In genomic region chr15:70100495-70101331, GRCh38 we compare ENCODE assay signal across 8 cellular contexts. TPM values are rescaled to one million over a fixed set of nuclear protein-coding genes. Genes with fewer than 3 reads are reported as not detected.
DNase-seq lines count a peak whose midpoint lies in the region; ATAC-seq and TF ChIP-seq lines count a peak whose summit lies in the region.

No MANE protein-coding gene starts in this region.

- H3K36me3 ChIP-seq in CD4-positive, CD25-positive, alpha-beta regulatory T cell (ENCODE audit: control insufficient read depth, insufficient read depth, low read length): no peaks in the 10 kb centered on the region
- no peaks in the 10 kb centered on the region for H3K36me3 ChIP-seq in adrenal gland (replicated peaks in 1 of 2)
- no peaks in the 10 kb centered on the region for H3K36me3 ChIP-seq in iPS-20b (ENCODE audit: insufficient read depth, low read depth, low read length)

- peak; percentile 59 to 83 (median 72) for DNase-seq in CD4-positive, CD25-positive, alpha-beta regulatory T cell
- DNase-seq in adrenal gland (peak; percentile 72 to 84 (median 81)), Ammon's horn (ENCODE audit: low spot score) (no peak), midbrain (lab: John Stamatoyannopoulos, UW) (no peak)
- peak; percentile 43 for DNase-seq in stimulated activated CD4-positive, alpha-beta T cell treated with anti-CD3 and anti-CD28 coated beads, Interleukin-15, amount 100 ng/mL, for 1 hour (ENCODE audit: low read depth in 1 of 2, low spot score in 1 of 2)

- ATAC-seq in CD4-positive, CD25-positive, alpha-beta regulatory T cell (ENCODE audit: low read depth in 2 of 2): peak; percentile 22 to 29

- H3K27ac Mint-ChIP-seq in CD4-positive, CD25-positive, alpha-beta regulatory T cell: peak overlapping the region in 2 of 3 donors; percentile 65 to 69
- peak overlapping the region; percentile 55 for H3K27ac Mint-ChIP-seq in T-helper 1 cell treated with Interleukin-12 subunit alpha and Interleukin-12 subunit beta and Interleukin-4 antibody, amounts not matched to agents 30 μg/mL and 1 μg/mL, for 36 hours

- H3K27me3 Mint-ChIP-seq in CD4-positive, CD25-positive, alpha-beta regulatory T cell: peaks cover 49% of the 10 kb centered on the region
- H3K27me3 Mint-ChIP-seq in T-helper 1 cell treated with Interleukin-12 subunit alpha and Interleukin-12 subunit beta and Interleukin-4 antibody, amounts not matched to agents 30 μg/mL and 1 μg/mL, for 36 hours (ENCODE audit: low read depth): peaks cover 50% of the 10 kb centered on the region

- H3K4me1 ChIP-seq in CD4-positive, CD25-positive, alpha-beta regulatory T cell (ENCODE audit: control insufficient read depth, insufficient read depth, low read length, poor library complexity, severe bottlenecking): peaks cover 40% of the 10 kb centered on the region
- H3K4me1 ChIP-seq in adrenal gland (replicated peaks in 1 of 2) (peaks cover 29 to 48% of the 10 kb centered on the region in 2 donors), iPS-20b (ENCODE audit: insufficient read depth, low read length) (peaks cover 11% of the 10 kb centered on the region; the same call in 1 of the 2 replicates)

- no peak overlapping the region for H3K27ac ChIP-seq in CD4-positive, CD25-positive, alpha-beta regulatory T cell (ENCODE audit: insufficient read depth, low read length, poor library complexity, severe bottlenecking)
- H3K27ac ChIP-seq in adrenal gland: peak overlapping the region; percentile 43 to 89 (median 71)
- H3K27ac ChIP-seq in iPS-20b (ENCODE audit: low read length): no peak overlapping the region

- peak in 5 of 6 experiments; percentile 24 to 47 (median 34) for TF ChIP-seq CTCF in adrenal gland (IDR thresholded peaks at IDR 0.05)

- H3K27me3 ChIP-seq in CD4-positive, CD25-positive, alpha-beta regulatory T cell (ENCODE audit: control insufficient read depth, insufficient read depth, low read length): no peaks in the 10 kb centered on the region
- H3K27me3 ChIP-seq in adrenal gland (no peaks in the 10 kb centered on the region), iPS-20b (ENCODE audit: insufficient read depth, low read length) (peaks cover 33% of the 10 kb centered on the region)

- TF ChIP-seq EP300 in Ishikawa (IDR thresholded peaks at IDR 0.05; ENCODE audit: borderline replicate concordance): no peak

- no peak for TF ChIP-seq RAD21 in Ishikawa (IDR thresholded peaks at IDR 0.05; ENCODE audit: low read depth)

- peak overlapping the region; percentile 47; the same call in 1 of the 2 replicates for H3K9ac ChIP-seq in iPS-20b (ENCODE audit: low read depth, low read length)

- no peaks in the 10 kb centered on the region for H3K9me3 ChIP-seq in CD4-positive, CD25-positive, alpha-beta regulatory T cell (ENCODE audit: control insufficient read depth in 2 of 2, low read length in 2 of 2)
- H3K9me3 ChIP-seq in adrenal gland (replicated peaks in 1 of 3): no peaks in the 10 kb centered on the region
- H3K9me3 ChIP-seq in iPS-20b (ENCODE audit: insufficient read depth, low read depth, low read length): no peaks in the 10 kb centered on the region

- peak overlapping the region; percentile 32 for H3K4me3 ChIP-seq in CD4-positive, CD25-positive, alpha-beta regulatory T cell (ENCODE audit: low read depth, low read length)
- H3K4me3 ChIP-seq in adrenal gland (peak overlapping the region in 1 of 4 donors; percentile 49), iPS-20b (ENCODE audit: low read length) (peak overlapping the region; percentile 66)

- intact Hi-C loops in adrenal gland (cut with DNase I): no loop called here

- peak in 1 of 2 donors; percentile 61 for TF ChIP-seq POLR2A in adrenal gland (IDR thresholded peaks at IDR 0.05)

- no peaks in the 10 kb centered on the region for H3K9me3 Mint-ChIP-seq in CD4-positive, CD25-positive, alpha-beta regulatory T cell
- H3K9me3 Mint-ChIP-seq in T-helper 1 cell treated with Interleukin-12 subunit alpha and Interleukin-12 subunit beta and Interleukin-4 antibody, amounts not matched to agents 30 μg/mL and 1 μg/mL, for 36 hours: no peaks in the 10 kb centered on the region

- no peaks in the 10 kb centered on the region for H3K36me3 Mint-ChIP-seq in CD4-positive, CD25-positive, alpha-beta regulatory T cell
- peaks cover 4% of the 10 kb centered on the region for H3K36me3 Mint-ChIP-seq in T-helper 1 cell treated with Interleukin-12 subunit alpha and Interleukin-12 subunit beta and Interleukin-4 antibody, amounts not matched to agents 30 μg/mL and 1 μg/mL, for 36 hours (ENCODE audit: low read depth)

- peak overlapping the region; percentile 92 to 99 (median 96) for H3K4me3 Mint-ChIP-seq in CD4-positive, CD25-positive, alpha-beta regulatory T cell
- H3K4me3 Mint-ChIP-seq in T-helper 1 cell treated with Interleukin-12 subunit alpha and Interleukin-12 subunit beta and Interleukin-4 antibody, amounts not matched to agents 30 μg/mL and 1 μg/mL, for 36 hours: peak overlapping the region; percentile 98

- H3K4me1 Mint-ChIP-seq in CD4-positive, CD25-positive, alpha-beta regulatory T cell: peaks cover 0 to 36% (median 17%) of the 10 kb centered on the region in 4 donors
- peaks cover 27% of the 10 kb centered on the region for H3K4me1 Mint-ChIP-seq in T-helper 1 cell treated with Interleukin-12 subunit alpha and Interleukin-12 subunit beta and Interleukin-4 antibody, amounts not matched to agents 30 μg/mL and 1 μg/mL, for 36 hours (ENCODE audit: low read depth)

- 1 to 9% (median 4%) methylated on average over 3 to 53 of the region's 53 CpGs for WGBS in adrenal gland, 4 donors

TF ChIP-seq in Ishikawa, 13 proteins besides CTCF, POLR2A, EP300 and RAD21:
- TF ChIP-seq MAX (IDR thresholded peaks at IDR 0.05) (peak; percentile 71), REST (IDR thresholded peaks at IDR 0.05; ENCODE audit: low read depth) (no peak)

RNA-seq across cellular contexts. Expression of gene TLE3, which starts 3.0 kb away (rescaled TPM):
- total RNA-seq in CD4-positive, CD25-positive, alpha-beta regulatory T cell: 115 TPM
- polyA plus RNA-seq in CD4-positive, CD25-positive, alpha-beta regulatory T cell: 10 to 100 TPM in 3 of 4 donors, 1 to 10 TPM in 1; 8.4 to 13.9 (median 11.7) TPM
- 10 to 100 TPM in 7 of 8 donors, 1 to 10 TPM in 1; 6.5 to 73.3 (median 40.4) TPM for total RNA-seq in adrenal gland
- polyA plus RNA-seq in adrenal gland: 10 to 100 TPM in 2 of 3 donors, 1 to 10 TPM in 1; 5.5 to 24.9 (median 10.9) TPM

Comparison
In these comparisons a context has a peak if more than half of its experiments do, and no peak if none do; other contexts are left out.
1. DNase-seq: peak in CD4-positive, CD25-positive, alpha-beta regulatory T cell (3 of 3), adrenal gland (7 of 7) and stimulated activated CD4-positive, alpha-beta T cell treated with anti-CD3 and anti-CD28 coated beads, Interleukin-15, amount 100 ng/mL, for 1 hour (2 of 2); none in Ammon's horn (single experiment) and midbrain (single experiment).
2. H3K27ac ChIP-seq: peak in adrenal gland (5 of 5); none in CD4-positive, CD25-positive, alpha-beta regulatory T cell (single experiment) and iPS-20b (single experiment).